7 cellular contexts compared by ENCODE assay signal in genomic region chr1:17118706-17119075, GRCh38. TPM values are rescaled to one million over a fixed set of nuclear protein-coding genes. Genes with fewer than 3 reads are reported as not detected.
DNase-seq lines count a peak whose midpoint lies in the region; ATAC-seq and TF ChIP-seq lines count a peak whose summit lies in the region.

No MANE protein-coding gene starts in this region.

- ATAC-seq in HCT116 (no peak), HG02571 (IDR thresholded peaks at IDR 0.05; ENCODE audit: unreplicated experiment) (no peak)

- DNase-seq in HCT116 (ENCODE audit: low read depth, low spot score) = no peak
- peak; percentile 61 for DNase-seq in SK-N-SH
- DNase-seq in spleen = peak; percentile 87
- no peak for DNase-seq in SKM-1 treated with dmso at 0.1 percent for 144 hours (lab: John Stamatoyannopoulos, UW; ENCODE audit: unreplicated experiment)
- no peak for DNase-seq in GM19238 (ENCODE audit: insufficient read length, low spot score)

- peaks cover 2% of the 10 kb centered on the region for H3F3A ChIP-seq in SK-N-SH (replicated peaks; ENCODE audit: insufficient read depth)

- H3K9ac ChIP-seq in HCT116 (ENCODE audit: low read length) = no peak overlapping the region
- no peak overlapping the region for H3K9ac ChIP-seq in SK-N-SH
- H3K9ac ChIP-seq in iPS-20b (ENCODE audit: low read depth, low read length) = peak overlapping the region; percentile 41; the same call in 1 of the 2 replicates

- POLR2A ChIA-PET in HCT116 (lab: Charles Lee) (no interaction called here), SK-N-SH (lab: Yijun Ruan, JAX) (no interaction called here)

- H3K27me3 ChIP-seq in HCT116 (ENCODE audit: insufficient read depth, low read length) (no peaks in the 10 kb centered on the region; the same call in 1 of the 2 replicates), SK-N-SH (ENCODE audit: insufficient read depth) (peaks cover 27% of the 10 kb centered on the region), iPS-20b (ENCODE audit: insufficient read depth, low read length) (peaks cover 61% of the 10 kb centered on the region), spleen (replicated peaks in 1 of 7) (peaks cover 0 to 56% (median 23%) of the 10 kb centered on the region in 7 donors)

- H3K4me2 ChIP-seq in HCT116 (ENCODE audit: low read length) (peak overlapping the region; percentile 67), SK-N-SH (peak overlapping the region; percentile 88)

- CTCF ChIA-PET in HCT116 (lab: Charles Lee) (no interaction called here), SK-N-SH (lab: Yijun Ruan, JAX) (interaction anchor here (1.2 to 24.7 kb wide), 2 partner anchors 59 to 121 kb away, joined by 5 to 462 read pairs; no protein-coding TSS in a partner anchor)

- H3K36me3 ChIP-seq in HCT116 (ENCODE audit: control insufficient read depth in 1 of 2, insufficient read depth in 2 of 2, low read length in 2 of 2) = no peaks in the 10 kb centered on the region
- H3K36me3 ChIP-seq in SK-N-SH (replicated peaks in 1 of 2; ENCODE audit: control insufficient read depth in 1 of 2, insufficient read depth in 2 of 2, low read length in 1 of 2) = no peaks in the 10 kb centered on the region
- no peaks in the 10 kb centered on the region for H3K36me3 ChIP-seq in iPS-20b (ENCODE audit: insufficient read depth, low read depth, low read length)
- no peaks in the 10 kb centered on the region for H3K36me3 ChIP-seq in spleen

- H3K9me3 ChIP-seq in HCT116 (ENCODE audit: control insufficient read depth in 1 of 2, insufficient read depth in 1 of 2, low read depth in 1 of 2, low read length in 2 of 2) = no peaks in the 10 kb centered on the region
- no peaks in the 10 kb centered on the region for H3K9me3 ChIP-seq in SK-N-SH
- H3K9me3 ChIP-seq in iPS-20b (ENCODE audit: insufficient read depth, low read depth, low read length) = no peaks in the 10 kb centered on the region
- no peaks in the 10 kb centered on the region for H3K9me3 ChIP-seq in spleen

- peaks cover 0 to 13% of the 10 kb centered on the region in 2 experiments; a peak in 3 of 4 replicates for H3K4me1 ChIP-seq in HCT116 (ENCODE audit: control insufficient read depth in 1 of 2, insufficient read depth in 2 of 2, low read length in 2 of 2)
- peaks cover 7 to 10% of the 10 kb centered on the region in 2 experiments; a peak in 2 of 4 replicates for H3K4me1 ChIP-seq in SK-N-SH (ENCODE audit: control insufficient read depth in 1 of 2, insufficient read depth in 2 of 2, low read depth in 1 of 2, low read length in 1 of 2)
- H3K4me1 ChIP-seq in iPS-20b (ENCODE audit: insufficient read depth, low read length) = peaks cover 3% of the 10 kb centered on the region; the same call in 1 of the 2 replicates
- peaks cover 5 to 77% (median 27%) of the 10 kb centered on the region in 6 donors for H3K4me1 ChIP-seq in spleen

- TF ChIP-seq RAD21 in HCT116 (IDR thresholded peaks at IDR 0.05; ENCODE audit: low read depth) (no peak), SK-N-SH (IDR thresholded peaks at IDR 0.05; ENCODE audit: low read length) (no peak)

- TF ChIP-seq EP300 in SK-N-SH (IDR thresholded peaks at IDR 0.05; ENCODE audit: borderline replicate concordance in 1 of 2, low read depth in 1 of 2, low read length in 1 of 2) = no peak

- H2AFZ ChIP-seq in HCT116 (ENCODE audit: low read depth, low read length, poor library complexity, severe bottlenecking) (no peak overlapping the region), SK-N-SH (ENCODE audit: low read depth) (no peak overlapping the region)

- RAD21 ChIA-PET in HCT116 (lab: Charles Lee; ENCODE audit: low non-redundant PET in 1 of 2, low total read pairs in 2 of 2, uncharacterized antibody in 2 of 2, unreplicated experiment in 2 of 2) = no interaction called here

- H3K9me2 ChIP-seq in HCT116 (ENCODE audit: insufficient read depth) = no peaks in the 10 kb centered on the region
- no peaks in the 10 kb centered on the region for H3K9me2 ChIP-seq in SK-N-SH

- no peak overlapping the region for H3K27ac ChIP-seq in HCT116 (ENCODE audit: low read depth, low read length)
- no peak overlapping the region for H3K27ac ChIP-seq in SK-N-SH (ENCODE audit: low read depth in 2 of 2, low read length in 1 of 2)
- no peak overlapping the region for H3K27ac ChIP-seq in iPS-20b (ENCODE audit: low read length)
- H3K27ac ChIP-seq in spleen = peak overlapping the region in 5 of 8 donors; percentile 73 to 94 (median 80)

- H3K79me2 ChIP-seq in HCT116 (ENCODE audit: insufficient read depth, low read length) (no peaks in the 10 kb centered on the region), SK-N-SH (ENCODE audit: insufficient read depth) (no peaks in the 10 kb centered on the region)

- TF ChIP-seq CTCF in HCT116 (IDR thresholded peaks at IDR 0.05 in 2 of 3, conservative IDR thresholded peaks at IDR 0.05 in 1 of 3; ENCODE audit: borderline replicate concordance in 1 of 3, insufficient read depth in 1 of 3, low read depth in 2 of 3, low read length in 2 of 3) = no peak
- TF ChIP-seq CTCF in SK-N-SH (IDR thresholded peaks at IDR 0.05) = no peak
- no peak for TF ChIP-seq CTCF in spleen (IDR thresholded peaks at IDR 0.05 in 8 of 11, conservative IDR thresholded peaks at IDR 0.05 in 3 of 11)

- H4K20me1 ChIP-seq in HCT116 (ENCODE audit: insufficient read depth) = no peaks in the 10 kb centered on the region
- no peaks in the 10 kb centered on the region for H4K20me1 ChIP-seq in SK-N-SH (ENCODE audit: insufficient read depth)

- WGBS in SK-N-SH (ENCODE audit: low lambda C conversion rate) = 34% methylated on average over 14 of the region's 14 CpGs
- WGBS in spleen, 5 donors = 7 to 13% (median 10%) methylated on average over 14 of the region's 14 CpGs

- intact Hi-C loops in HCT116 (cut with micrococcal nuclease) (no loop called here), spleen (cut with DNase I; ENCODE audit: low total_unique reads) (no loop called here)

- no TSS peak for BruUV-seq in HCT116 (replicated peaks; lab: Mats Ljungman, UMichigan)

- TF ChIP-seq POLR2A in HCT116 (IDR thresholded peaks at IDR 0.05; ENCODE audit: borderline replicate concordance, extremely low read depth, insufficient read depth, insufficient read length) = no peak
- TF ChIP-seq POLR2A in spleen (IDR thresholded peaks at IDR 0.05) = no peak

- peak overlapping the region in 1 of 2 experiments; percentile 45; a peak in 3 of 4 replicates for H3K4me3 ChIP-seq in HCT116 (replicated peaks in 1 of 2; ENCODE audit: low read depth in 1 of 2, low read length in 2 of 2)
- peak overlapping the region in 1 of 2 experiments; percentile 57; a peak in 2 of 4 replicates for H3K4me3 ChIP-seq in SK-N-SH (ENCODE audit: low read depth in 2 of 2, low read length in 1 of 2)
- H3K4me3 ChIP-seq in iPS-20b (ENCODE audit: low read length) = peak overlapping the region; percentile 76
- peak overlapping the region in 7 of 8 donors; percentile 41 to 74 (median 51) for H3K4me3 ChIP-seq in spleen

TF ChIP-seq in HCT116, 20 proteins besides CTCF, POLR2A, EP300 and RAD21 (continues in another document):
- TF ChIP-seq ELF1 (IDR thresholded peaks at IDR 0.05; ENCODE audit: borderline replicate concordance, low read depth) (no peak), YY1 (IDR thresholded peaks at IDR 0.05; ENCODE audit: extremely low read depth, insufficient replicate concordance, low read depth, low read length) (no peak), MAX (IDR thresholded peaks at IDR 0.05) (no peak), ATF3 (IDR thresholded peaks at IDR 0.05) (no peak)

TF ChIP-seq in SK-N-SH, 30 proteins besides CTCF, POLR2A, EP300 and RAD21:
- TF ChIP-seq MEF2A (IDR thresholded peaks at IDR 0.05; ENCODE audit: borderline replicate concordance, low read depth) (no peak), USF2 (IDR thresholded peaks at IDR 0.05; ENCODE audit: borderline replicate concordance, low read depth, low read length) (no peak), MXI1 (IDR thresholded peaks at IDR 0.05; ENCODE audit: low read depth, low read length) (no peak), IRF3 (IDR thresholded peaks at IDR 0.05; ENCODE audit: low read depth, low read length) (no peak), NRF1 (IDR thresholded peaks at IDR 0.05; ENCODE audit: low read depth, low read length) (no peak)

RNA-seq across cellular contexts. Expression of gene PADI2, which starts 0.6 kb away (rescaled TPM):
- total RNA-seq in HCT116 (2021; ENCODE audit: unreplicated experiment) (2.7 TPM), spleen (10 to 100 TPM in 5 of 7 donors, 1 to 10 TPM in 2; 8.7 to 63.6 (median 30.7) TPM)
- polyA plus RNA-seq in HCT116 (2012) = 2.4 and 2.9 TPM in 2 replicates
- polyA plus RNA-seq in SK-N-SH (2012; rRNA removed) (0.52 and 0.58 TPM in 2 replicates), spleen (1 to 10 TPM in 2 of 3 donors, under 1 TPM in 1; 0.50 to 3.5 (median 3.3) TPM)
- 0.42 and 0.59 TPM in 2 replicates for polyA plus RNA-seq in SK-N-SH (2012; cell fraction: cytosol; rRNA removed)
- polyA plus RNA-seq in SK-N-SH (2012; cell fraction: nucleus; rRNA removed) = 1.2 and 1.4 TPM in 2 replicates

Comparison
In these comparisons a context has a peak if more than half of its experiments do, and no peak if none do; other contexts are left out.
1. DNase-seq: peak in SK-N-SH (single experiment) and spleen (single experiment); none in HCT116 (single experiment), SKM-1 treated with dmso at 0.1 percent for 144 hours (single experiment) and GM19238 (single experiment).
2. H3K27ac ChIP-seq: peak in spleen (5 of 8); none in HCT116 (single experiment), SK-N-SH (0 of 2) and iPS-20b (single experiment).